ENCODE assay signal across 16 cellular contexts in genomic region chr11:31800398-31801265, GRCh38. TPM values are rescaled to one million over a fixed set of nuclear protein-coding genes. Genes with fewer than 3 reads are reported as not detected.
DNase-seq lines count a peak whose midpoint lies in the region; ATAC-seq and TF ChIP-seq lines count a peak whose summit lies in the region.
"Had no signal": no experiment of that assay in that cellular context is flagged by ENCODE, and none has a peak within 500 bp of the region (broad histone marks: within the 10 kb centered on the region; RNA-seq: fewer than 3 reads in every experiment).

No MANE protein-coding gene starts in this region.

- no peak for TF ChIP-seq CTCF in vagina (IDR thresholded peaks at IDR 0.05)

- peaks cover 30% of the 10 kb centered on the region for H3K27me3 ChIP-seq in layer of hippocampus (ENCODE audit: control insufficient read depth, insufficient read depth, low read length)
- H3K27me3 ChIP-seq in vagina, result peaks cover 36% of the 10 kb centered on the region

- H3K9me3 Mint-ChIP-seq in stimulated activated naive CD8-positive, alpha-beta T cell treated with anti-CD3 and anti-CD28 coated beads, Interleukin-15, Interleukin-2, amounts not matched to agents 100 ng/mL and 50 ng/mL, for 24 hours, result peaks cover 9% of the 10 kb centered on the region
- H3K9me3 Mint-ChIP-seq in activated naive CD8-positive, alpha-beta T cell treated with anti-CD3 and anti-CD28 coated beads for 36 hours, result peaks cover 30% of the 10 kb centered on the region
- H3K9me3 Mint-ChIP-seq in immature natural killer cell, result peaks cover 0 to 51% (median 5%) of the 10 kb centered on the region in 6 donors

- peaks cover 29% of the 10 kb centered on the region for H3K4me1 Mint-ChIP-seq in stimulated activated naive CD8-positive, alpha-beta T cell treated with anti-CD3 and anti-CD28 coated beads, Interleukin-15, Interleukin-2, amounts not matched to agents 100 ng/mL and 50 ng/mL, for 24 hours (ENCODE audit: low read depth)
- peaks cover 40% of the 10 kb centered on the region for H3K4me1 Mint-ChIP-seq in activated naive CD8-positive, alpha-beta T cell treated with anti-CD3 and anti-CD28 coated beads for 36 hours
- peaks cover 27 to 50% of the 10 kb centered on the region in 2 donors for H3K4me1 Mint-ChIP-seq in immature natural killer cell

- no peaks in the 10 kb centered on the region for H3K36me3 ChIP-seq in vagina
- H3K36me3 ChIP-seq: tibial artery had no signal

- peak overlapping the region; percentile 69 for H3K27ac Mint-ChIP-seq in stimulated activated naive CD8-positive, alpha-beta T cell treated with anti-CD3 and anti-CD28 coated beads, Interleukin-15, Interleukin-2, amounts not matched to agents 100 ng/mL and 50 ng/mL, for 24 hours
- H3K27ac Mint-ChIP-seq in activated naive CD8-positive, alpha-beta T cell treated with anti-CD3 and anti-CD28 coated beads for 36 hours, result no peak overlapping the region
- peak overlapping the region in 1 of 6 donors; percentile 37 for H3K27ac Mint-ChIP-seq in immature natural killer cell

- no peak for DNase-seq in stimulated activated naive CD8-positive, alpha-beta T cell treated with anti-CD3 and anti-CD28 coated beads, Interleukin-15, Interleukin-2, amounts not matched to agents 100 U/mL and 50 U/mL, for 24 hours
- no peak for DNase-seq in activated naive CD8-positive, alpha-beta T cell treated with anti-CD3 and anti-CD28 coated beads for 36 hours
- DNase-seq in vagina (ENCODE audit: extremely low spot score in 2 of 2) (peak; percentile 37 to 71), erythroblast (lab: John Stamatoyannopoulos, UW) (no peak), LoVo (ENCODE audit: low spot score) (no peak), immature natural killer cell (no peak)
- DNase-seq: foreskin keratinocyte, GDM1, NCI-H1694 treated with DMSO at 0.1 percent for 48 hours, small intestine, tibial artery had no signal

- H3K4me3 ChIP-seq in vagina, result no peak overlapping the region
- H3K4me3 ChIP-seq: tibial artery had no signal

- intact Hi-C loops in vagina (cut with DNase I), result no loop called here

- peak overlapping the region; percentile 52 for H3K27ac ChIP-seq in layer of hippocampus (ENCODE audit: low read depth, low read length)
- no peak overlapping the region for H3K27ac ChIP-seq in vagina
- H3K27ac ChIP-seq: foreskin keratinocyte, tibial artery had no signal

- H3K36me3 Mint-ChIP-seq in stimulated activated naive CD8-positive, alpha-beta T cell treated with anti-CD3 and anti-CD28 coated beads, Interleukin-15, Interleukin-2, amounts not matched to agents 100 ng/mL and 50 ng/mL, for 24 hours (ENCODE audit: low read depth), result peaks cover 17% of the 10 kb centered on the region
- peaks cover 20% of the 10 kb centered on the region for H3K36me3 Mint-ChIP-seq in activated naive CD8-positive, alpha-beta T cell treated with anti-CD3 and anti-CD28 coated beads for 36 hours
- peaks cover 0 to 14% (median 3%) of the 10 kb centered on the region in 3 donors for H3K36me3 Mint-ChIP-seq in immature natural killer cell

- no peak overlapping the region for H3K4me3 Mint-ChIP-seq in stimulated activated naive CD8-positive, alpha-beta T cell treated with anti-CD3 and anti-CD28 coated beads, Interleukin-15, Interleukin-2, amounts not matched to agents 100 ng/mL and 50 ng/mL, for 24 hours
- peak overlapping the region; percentile 54 for H3K4me3 Mint-ChIP-seq in activated naive CD8-positive, alpha-beta T cell treated with anti-CD3 and anti-CD28 coated beads for 36 hours
- peak overlapping the region in 2 of 5 donors; percentile 2 to 43 for H3K4me3 Mint-ChIP-seq in immature natural killer cell

- H3K4me1 ChIP-seq in vagina, result peaks cover 44% of the 10 kb centered on the region

- no peak for ATAC-seq in stimulated activated naive CD8-positive, alpha-beta T cell treated with anti-CD3 and anti-CD28 coated beads, Interleukin-15, Interleukin-2, amounts not matched to agents 100 U/mL and 50 U/mL, for 24 hours
- ATAC-seq: foreskin keratinocyte, left lobe of liver had no signal

- H3K27me3 Mint-ChIP-seq in stimulated activated naive CD8-positive, alpha-beta T cell treated with anti-CD3 and anti-CD28 coated beads, Interleukin-15, Interleukin-2, amounts not matched to agents 100 ng/mL and 50 ng/mL, for 24 hours, result peaks cover 87% of the 10 kb centered on the region
- H3K27me3 Mint-ChIP-seq in activated naive CD8-positive, alpha-beta T cell treated with anti-CD3 and anti-CD28 coated beads for 36 hours, result peaks cover 98% of the 10 kb centered on the region
- peaks cover 62 to 66% (median 62%) of the 10 kb centered on the region in 3 donors for H3K27me3 Mint-ChIP-seq in immature natural killer cell (ENCODE audit: low read depth in 3 of 3)

- H3K9me3 ChIP-seq in vagina, result no peaks in the 10 kb centered on the region
- H3K9me3 ChIP-seq: tibial artery had no signal

- TF ChIP-seq POLR2A in vagina (IDR thresholded peaks at IDR 0.05), result no peak
- TF ChIP-seq POLR2A in erythroblast (IDR thresholded peaks at IDR 0.05; ENCODE audit: low read length), result no peak

RNA-seq across cellular contexts. Expression of gene PAX6, which starts 10.5 kb away (rescaled TPM):
- not detected for total RNA-seq in activated naive CD8-positive, alpha-beta T cell treated with anti-CD3 and anti-CD28 coated beads for 36 hours
- total RNA-seq in vagina, result not detected
- polyA plus RNA-seq in immature natural killer cell, result not detected
- total RNA-seq: foreskin keratinocyte; left lobe of liver; posterior vena cava; T-helper 1 cell treated with Interleukin-12 subunit alpha and Interleukin-12 subunit beta and Interleukin-4 antibody, amounts not matched to agents 30 ng/mL and 1 ng/mL, for 36 hours had no signal

Comparison
In these comparisons a context has a peak if more than half of its experiments do, and no peak if none do; other contexts are left out.
1. DNase-seq: peak in vagina (2 of 2); none in stimulated activated naive CD8-positive, alpha-beta T cell treated with anti-CD3 and anti-CD28 coated beads, Interleukin-15, Interleukin-2, amounts not matched to agents 100 U/mL and 50 U/mL, for 24 hours (single experiment), activated naive CD8-positive, alpha-beta T cell treated with anti-CD3 and anti-CD28 coated beads for 36 hours (single experiment), erythroblast (0 of 2), LoVo (single experiment) and immature natural killer cell (0 of 3).